In genomic region chr2:231704017-231704416, GRCh38 we compare ENCODE assay signal across 22 cellular contexts. TPM values are rescaled to one million over a fixed set of nuclear protein-coding genes. Genes with fewer than 3 reads are reported as not detected.
DNase-seq lines count a peak whose midpoint lies in the region; TF ChIP-seq lines count a peak whose summit lies in the region.
"Had no signal": no experiment of that assay in that cellular context is flagged by ENCODE, and none has a peak within 500 bp of the region (broad histone marks: within the 10 kb centered on the region; RNA-seq: fewer than 3 reads in every experiment).

No MANE protein-coding gene starts in this region.

- no peaks in the 10 kb centered on the region for H3K9me3 Mint-ChIP-seq in activated naive CD4-positive, alpha-beta T cell treated with anti-CD3 and anti-CD28 coated beads for 36 hours

- no peaks in the 10 kb centered on the region for H3K27me3 ChIP-seq in stomach smooth muscle (ENCODE audit: control insufficient read depth in 1 of 2, insufficient read depth in 2 of 2, low read length in 2 of 2)
- H3K27me3 ChIP-seq: dorsolateral prefrontal cortex, heart right ventricle, uterus had no signal

- peaks cover 2% of the 10 kb centered on the region for H3K27me3 Mint-ChIP-seq in activated naive CD4-positive, alpha-beta T cell treated with anti-CD3 and anti-CD28 coated beads for 36 hours (ENCODE audit: low read depth)

- no peaks in the 10 kb centered on the region for H3K9me3 ChIP-seq in stomach smooth muscle (ENCODE audit: control insufficient read depth in 2 of 2, low read length in 2 of 2)
- H3K9me3 ChIP-seq: heart right ventricle, uterus had no signal

- TF ChIP-seq CTCF in NB4 (IDR thresholded peaks at IDR 0.05; ENCODE audit: low read depth, low read length), result no peak

- H3K36me3 ChIP-seq in stomach smooth muscle (ENCODE audit: control insufficient read depth in 2 of 2, insufficient read depth in 2 of 2, low read length in 2 of 2), result no peaks in the 10 kb centered on the region
- H3K36me3 ChIP-seq: heart right ventricle, uterus had no signal

- TF ChIP-seq POLR2A in NB4 (IDR thresholded peaks at IDR 0.05; ENCODE audit: extremely low read depth, insufficient read length), result no peak

- no peak overlapping the region for H3K4me3 ChIP-seq in NB4 (ENCODE audit: low read depth, low read length)
- no peak overlapping the region for H3K4me3 ChIP-seq in stomach smooth muscle (ENCODE audit: low read length in 2 of 2)
- H3K4me3 ChIP-seq: dorsolateral prefrontal cortex, heart right ventricle, uterus had no signal

- peaks cover 12% of the 10 kb centered on the region for H3K4me1 Mint-ChIP-seq in activated naive CD4-positive, alpha-beta T cell treated with anti-CD3 and anti-CD28 coated beads for 36 hours (ENCODE audit: low read depth)

- peaks cover 45% of the 10 kb centered on the region for H3K4me1 ChIP-seq in stomach smooth muscle (ENCODE audit: control insufficient read depth, insufficient read depth, low read length)
- H3K4me1 ChIP-seq: uterus had no signal

- H3K27ac ChIP-seq in stomach smooth muscle (ENCODE audit: low read length), result peak overlapping the region; percentile 31
- H3K27ac ChIP-seq: epithelial cell of prostate, heart right ventricle, uterus had no signal

- no peak overlapping the region for H3K9ac ChIP-seq in stomach smooth muscle (ENCODE audit: low read length in 2 of 2)

- H3K27ac Mint-ChIP-seq in activated naive CD4-positive, alpha-beta T cell treated with anti-CD3 and anti-CD28 coated beads for 36 hours, result no peak overlapping the region

- peaks cover 10% of the 10 kb centered on the region for H3K36me3 Mint-ChIP-seq in activated naive CD4-positive, alpha-beta T cell treated with anti-CD3 and anti-CD28 coated beads for 36 hours (ENCODE audit: low read depth)

- peak overlapping the region; percentile 26 for H3K4me3 Mint-ChIP-seq in activated naive CD4-positive, alpha-beta T cell treated with anti-CD3 and anti-CD28 coated beads for 36 hours
- H3K4me3 Mint-ChIP-seq: CD14-positive monocyte had no signal

- intact Hi-C loops in activated naive CD4-positive, alpha-beta T cell treated with anti-CD3 and anti-CD28 coated beads for 36 hours (cut with micrococcal nuclease), result no loop called here

- CTCF ChIA-PET in activated naive CD4-positive, alpha-beta T cell treated with anti-CD3 and anti-CD28 coated beads for 36 hours (lab: Charles Lee), result interaction anchor here (0.6 to 4.7 kb wide), 8 partner anchors 9 to 56 kb away, joined by 3 to 44 read pairs (median 5); no protein-coding TSS in a partner anchor

- no peak for DNase-seq in activated naive CD4-positive, alpha-beta T cell treated with anti-CD3 and anti-CD28 coated beads for 36 hours
- no peak for DNase-seq in activated naive CD4-positive, alpha-beta T cell treated with Interleukin-2 at 50 U/mL for 16 hours
- DNase-seq in NB4 (ENCODE audit: low read depth), result peak; percentile 2
- DNase-seq in left kidney (ENCODE audit: low read depth, low spot score), result peak; percentile 0
- no peak for DNase-seq in superior temporal gyrus (ENCODE audit: extremely low spot score)
- DNase-seq in NCI-H146 (lab: John Stamatoyannopoulos, UW), result no peak
- DNase-seq in amygdala (lab: John Stamatoyannopoulos, UW), result no peak
- DNase-seq: activated CD4-positive, alpha-beta T cell treated with anti-CD3 and anti-CD28 coated beads, Interleukin-2, amount 50 U/mL, for 48 hours; anterior cingulate cortex; central memory CD4-positive, alpha-beta T cell; DMS153; dorsolateral prefrontal cortex; GF-D8; heart right ventricle; left ventricle myocardium superior; NCI-H1417 treated with DMSO at 0.1 percent for 48 hours; NCI-H69; stimulated activated CD8-positive, alpha-beta memory T cell treated with anti-CD3 and anti-CD28 coated beads, Interleukin-4, amount 100 ng/mL, for 48 hours; uterus had no signal

RNA-seq across cellular contexts. Expression of gene PTMA, which starts 4.3 kb away (rescaled TPM):
- total RNA-seq in activated naive CD4-positive, alpha-beta T cell treated with anti-CD3 and anti-CD28 coated beads for 36 hours, result 1,000 to 10,000 TPM; 2,162 to 2,216 TPM

Comparison
In these comparisons a context has a peak if more than half of its experiments do, and no peak if none do; other contexts are left out.
1. DNase-seq: peak in NB4 (single experiment) and left kidney (single experiment); none in activated naive CD4-positive, alpha-beta T cell treated with anti-CD3 and anti-CD28 coated beads for 36 hours (single experiment), activated naive CD4-positive, alpha-beta T cell treated with Interleukin-2 at 50 U/mL for 16 hours (single experiment), superior temporal gyrus (single experiment), NCI-H146 (single experiment) and amygdala (0 of 56).